In the genomic region with DNA sequence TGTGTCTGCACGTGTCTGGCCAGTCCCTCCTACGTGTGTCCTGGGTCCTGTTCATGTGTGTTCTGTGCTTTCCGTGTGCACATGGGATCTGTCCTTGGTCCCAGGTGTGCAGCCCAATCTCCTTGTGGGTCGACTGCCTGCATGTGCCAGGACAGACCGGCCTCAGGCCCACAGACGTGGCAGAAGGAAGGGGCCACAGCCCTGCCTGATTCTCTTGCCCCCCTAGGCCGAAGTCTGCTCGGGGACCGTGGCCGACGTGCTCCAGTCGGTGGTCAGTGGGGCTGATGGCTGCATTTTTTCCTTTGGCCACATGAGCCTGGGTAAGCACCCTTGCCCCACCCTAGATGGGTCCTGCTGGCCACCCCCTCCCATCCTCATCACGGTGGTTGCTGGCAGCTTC, we compare ENCODE assay signal across 25 cellular contexts. TPM values are rescaled to one million over a fixed set of nuclear protein-coding genes. Genes with fewer than 3 reads are reported as not detected.
DNase-seq lines count a peak whose midpoint lies in the region; ATAC-seq and TF ChIP-seq lines count a peak whose summit lies in the region.
"Had no signal": no experiment of that assay in that cellular context is flagged by ENCODE, and none has a peak within 500 bp of the region (broad histone marks: within the 10 kb centered on the region; RNA-seq: fewer than 3 reads in every experiment).

No MANE protein-coding gene starts in this region.

- H3K27ac Mint-ChIP-seq in progenitor cell of endocrine pancreas = peak overlapping the region; percentile 90
- H3K27ac Mint-ChIP-seq in activated CD4-positive, alpha-beta T cell treated with anti-CD3 and anti-CD28 coated beads for 36 hours = no peak overlapping the region
- H3K27ac Mint-ChIP-seq: B cell; CD14-positive monocyte; CD8-positive, alpha-beta memory T cell; HFFc6; IgD-negative memory B cell had no signal

- H3K27me3 ChIP-seq in mammary epithelial cell (ENCODE audit: insufficient read depth, low read length) = no peaks in the 10 kb centered on the region
- H3K27me3 ChIP-seq in breast epithelium = peaks cover 0 to 29% of the 10 kb centered on the region in 2 donors
- no peaks in the 10 kb centered on the region for H3K27me3 ChIP-seq in iPS-20b (ENCODE audit: insufficient read depth, low read length)

- H3K4me3 Mint-ChIP-seq in progenitor cell of endocrine pancreas (ENCODE audit: low read depth) = peak overlapping the region; percentile 29
- H3K4me3 Mint-ChIP-seq in activated CD4-positive, alpha-beta T cell treated with anti-CD3 and anti-CD28 coated beads for 36 hours = no peak overlapping the region
- H3K4me3 Mint-ChIP-seq: B cell; CD14-positive monocyte; CD8-positive, alpha-beta memory T cell; HFFc6; IgD-negative memory B cell had no signal

- peak overlapping the region; percentile 20 for H2AFZ ChIP-seq in mammary epithelial cell (ENCODE audit: low read depth, low read length)
- H2AFZ ChIP-seq: GM23248 had no signal

- in situ Hi-C loops in mammary epithelial cell (cut with MboI; ENCODE audit: low sequenced_read_pairs in 2 of 2) = no loop called here

- BruUV-seq in mammary epithelial cell (replicated peaks; lab: Mats Ljungman, UMichigan) = no TSS peak

- H3K4me3 ChIP-seq in mammary epithelial cell (replicated peaks in 1 of 3; ENCODE audit: insufficient read depth in 1 of 3, low read depth in 2 of 3, low read length in 3 of 3) (no peak overlapping the region), breast epithelium (peak overlapping the region in 1 of 3 donors; percentile 25), iPS-20b (ENCODE audit: low read length) (no peak overlapping the region)
- H3K4me3 ChIP-seq: GM23248, HAP-1 had no signal

- H3K4me2 ChIP-seq in mammary epithelial cell (ENCODE audit: insufficient read depth, low read depth, low read length) = peak overlapping the region; percentile 47
- H3K4me2 ChIP-seq: SK-N-SH had no signal

- intact Hi-C loops in mammary epithelial cell (cut with micrococcal nuclease) = no loop called here
- intact Hi-C loops in breast epithelium (cut with DNase I; ENCODE audit: low total_unique reads) = no loop called here
- intact Hi-C loops in activated CD4-positive, alpha-beta T cell treated with anti-CD3 and anti-CD28 coated beads for 36 hours (cut with DNase I, micrococcal nuclease) = no loop called here

- DNase-seq in mammary epithelial cell = no peak
- no peak for DNase-seq in breast epithelium (ENCODE audit: low spot score in 2 of 2)
- DNase-seq in RWPE1 (ENCODE audit: low spot score) = no peak
- DNase-seq in progenitor cell of endocrine pancreas (ENCODE audit: low spot score, unreplicated experiment) = no peak
- DNase-seq in GM20000 (ENCODE audit: low spot score) = no peak
- no peak for DNase-seq in activated CD4-positive, alpha-beta T cell treated with anti-CD3 and anti-CD28 coated beads for 36 hours
- DNase-seq: CD8-positive, alpha-beta memory T cell; DMS153; DND-41; GM23248; HFFc6; NCI-H1048; NCI-H1417; NCI-H1694; NCI-H2029 treated with DMSO at 0.1 percent for 48 hours; NCI-H526 treated with DMSO at 0.1 percent for 48 hours; SK-N-SH had no signal

- H3K9ac ChIP-seq in mammary epithelial cell (ENCODE audit: insufficient read depth, low read length) = no peak overlapping the region
- no peak overlapping the region for H3K9ac ChIP-seq in iPS-20b (ENCODE audit: low read depth, low read length)
- H3K9ac ChIP-seq: GM23248, SK-N-SH had no signal

- dilution Hi-C loops in mammary epithelial cell (cut with HindIII; ENCODE audit: low sequenced_read_pairs) = no loop called here

- H3K9me3 ChIP-seq in mammary epithelial cell (replicated peaks; ENCODE audit: insufficient read depth, low read length) (peaks cover 17% of the 10 kb centered on the region), breast epithelium (no peaks in the 10 kb centered on the region), iPS-20b (ENCODE audit: insufficient read depth, low read depth, low read length) (no peaks in the 10 kb centered on the region)
- H3K9me3 ChIP-seq: HAP-1, SK-N-SH had no signal

- H3K36me3 Mint-ChIP-seq in progenitor cell of endocrine pancreas (ENCODE audit: insufficient read depth) = no peaks in the 10 kb centered on the region
- no peaks in the 10 kb centered on the region for H3K36me3 Mint-ChIP-seq in activated CD4-positive, alpha-beta T cell treated with anti-CD3 and anti-CD28 coated beads for 36 hours (ENCODE audit: low read depth)
- H3K36me3 Mint-ChIP-seq: CD14-positive monocyte; CD8-positive, alpha-beta memory T cell; IgD-negative memory B cell had no signal

- POLR2A ChIA-PET in RWPE1 (lab: Yijun Ruan, JAX; ENCODE audit: low non-redundant PET) = no interaction called here
- POLR2A ChIA-PET in activated CD4-positive, alpha-beta T cell treated with anti-CD3 and anti-CD28 coated beads for 36 hours (lab: Charles Lee) = no interaction called here

- no peak for ATAC-seq in activated CD4-positive, alpha-beta T cell treated with anti-CD3 and anti-CD28 coated beads for 36 hours
- ATAC-seq in HG03175 (IDR thresholded peaks at IDR 0.05; ENCODE audit: unreplicated experiment) = no peak
- ATAC-seq: Panc1 had no signal

- CTCF ChIA-PET in mammary epithelial cell (lab: Charles Lee; ENCODE audit: low non-redundant PET) = no interaction called here
- CTCF ChIA-PET in RWPE1 (lab: Yijun Ruan, JAX) = interaction anchor here (0.6 to 0.7 kb wide), 2 partner anchors 13 to 1363 kb away, joined by 3 to 5 read pairs; no protein-coding TSS in a partner anchor
- CTCF ChIA-PET in activated CD4-positive, alpha-beta T cell treated with anti-CD3 and anti-CD28 coated beads for 36 hours (lab: Charles Lee) = no interaction called here

- H3K4me1 ChIP-seq in mammary epithelial cell (ENCODE audit: insufficient read depth, low read length) (peaks cover 5% of the 10 kb centered on the region), breast epithelium (no peaks in the 10 kb centered on the region), iPS-20b (ENCODE audit: insufficient read depth, low read length) (peaks cover 21% of the 10 kb centered on the region; the same call in 1 of the 2 replicates)

- no peak for TF ChIP-seq POLR2A in breast epithelium (IDR thresholded peaks at IDR 0.05)

- peaks cover 5% of the 10 kb centered on the region for H3K27me3 Mint-ChIP-seq in progenitor cell of endocrine pancreas
- no peaks in the 10 kb centered on the region for H3K27me3 Mint-ChIP-seq in activated CD4-positive, alpha-beta T cell treated with anti-CD3 and anti-CD28 coated beads for 36 hours
- H3K27me3 Mint-ChIP-seq: B cell; CD8-positive, alpha-beta memory T cell had no signal

- H3K27ac ChIP-seq in mammary epithelial cell (ENCODE audit: insufficient read depth, low read depth, low read length) (no peak overlapping the region), breast epithelium (no peak overlapping the region), RWPE1 (peak overlapping the region; percentile 65; the same call in 1 of the 2 replicates), iPS-20b (ENCODE audit: low read length) (peak overlapping the region; percentile 8)
- H3K27ac ChIP-seq: 22Rv1, GM23248 had no signal

- H4K20me1 ChIP-seq in mammary epithelial cell (ENCODE audit: insufficient read depth, low read length) = no peaks in the 10 kb centered on the region

- WGBS in mammary epithelial cell (ENCODE audit: low coverage, missing lambda C conversion rate) = 69% methylated on average over 8 of the region's 13 CpGs

- H3K4me1 Mint-ChIP-seq in progenitor cell of endocrine pancreas (ENCODE audit: low read depth) = peaks cover 9% of the 10 kb centered on the region
- H3K4me1 Mint-ChIP-seq in activated CD4-positive, alpha-beta T cell treated with anti-CD3 and anti-CD28 coated beads for 36 hours = no peaks in the 10 kb centered on the region
- H3K4me1 Mint-ChIP-seq: B cell; CD14-positive monocyte; CD8-positive, alpha-beta memory T cell; IgD-negative memory B cell had no signal

- TF ChIP-seq CTCF in mammary epithelial cell (conservative IDR thresholded peaks at IDR 0.05 in 1 of 2, IDR thresholded peaks at IDR 0.05 in 1 of 2; ENCODE audit: extremely low read depth in 1 of 2, insufficient read depth in 1 of 2, low read depth in 1 of 2, low read length in 2 of 2) (no peak), breast epithelium (IDR thresholded peaks at IDR 0.05) (no peak), RWPE1 (conservative IDR thresholded peaks at IDR 0.05; ENCODE audit: low read depth) (no peak), progenitor cell of endocrine pancreas (IDR thresholded peaks at IDR 0.05; ENCODE audit: unreplicated experiment) (no peak), GM20000 (IDR thresholded peaks at IDR 0.05; ENCODE audit: extremely low read depth, missing control alignments) (no peak)

- H3K79me2 ChIP-seq in mammary epithelial cell (ENCODE audit: insufficient read depth, low read length) = no peaks in the 10 kb centered on the region

- no peaks in the 10 kb centered on the region for H3K36me3 ChIP-seq in mammary epithelial cell (ENCODE audit: insufficient read depth, low read length)
- no peaks in the 10 kb centered on the region for H3K36me3 ChIP-seq in breast epithelium
- H3K36me3 ChIP-seq in iPS-20b (ENCODE audit: insufficient read depth, low read depth, low read length) = peaks cover 21% of the 10 kb centered on the region

- no peaks in the 10 kb centered on the region for H3K9me3 Mint-ChIP-seq in progenitor cell of endocrine pancreas (ENCODE audit: low read depth)
- no peaks in the 10 kb centered on the region for H3K9me3 Mint-ChIP-seq in activated CD4-positive, alpha-beta T cell treated with anti-CD3 and anti-CD28 coated beads for 36 hours (ENCODE audit: low read depth)
- H3K9me3 Mint-ChIP-seq: CD14-positive monocyte; CD8-positive, alpha-beta memory T cell; IgD-negative memory B cell had no signal

RNA-seq across cellular contexts. Expression of gene KIF26A, which starts 34.0 kb away (rescaled TPM):
- total RNA-seq in mammary epithelial cell (under 1 TPM; 0.19 to 0.67 TPM), breast epithelium (1 to 10 TPM; 1.4 to 4.6 (median 2.2) TPM), progenitor cell of endocrine pancreas (7.0 and 7.4 TPM in 2 replicates)
- 0.02 TPM for polyA plus RNA-seq in mammary epithelial cell
- polyA minus RNA-seq in mammary epithelial cell = not detected
- under 1 TPM; 0.21 to 0.28 TPM for total RNA-seq in activated CD4-positive, alpha-beta T cell treated with anti-CD3 and anti-CD28 coated beads for 36 hours
- total RNA-seq: B cell, GM23248 had no signal
- polyA plus RNA-seq: CD14-positive monocyte; CD8-positive, alpha-beta memory T cell; GM23248; IgD-negative memory B cell had no signal

Comparison
In these comparisons a context has a peak if more than half of its experiments do, and no peak if none do; other contexts are left out.
1. H3K27ac ChIP-seq: peak in RWPE1 (single experiment) and iPS-20b (single experiment); none in mammary epithelial cell (single experiment) and breast epithelium (0 of 2).